Comparison of ENCODE assay signal across 12 cellular contexts in the genomic region with DNA sequence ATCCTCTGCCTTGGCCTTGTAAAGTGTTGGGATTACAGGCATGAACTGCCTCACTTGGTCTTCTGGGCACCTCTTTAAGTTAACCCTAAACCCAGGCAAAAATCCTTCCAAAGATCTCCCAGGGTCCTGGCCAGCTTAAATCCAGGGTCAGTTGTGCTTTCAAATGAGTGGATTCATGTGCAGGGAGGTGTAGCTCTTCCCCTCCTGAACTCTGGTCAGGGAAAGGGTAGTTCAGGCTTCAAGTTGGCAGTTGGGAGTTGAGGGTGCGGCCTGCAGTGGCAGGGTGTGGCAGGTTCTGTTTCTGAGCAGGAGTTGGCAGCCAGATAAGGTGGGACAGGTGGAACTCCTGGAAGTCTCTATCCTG. TPM values are rescaled to one million over a fixed set of nuclear protein-coding genes. Genes with fewer than 3 reads are reported as not detected.
DNase-seq lines count a peak whose midpoint lies in the region; ATAC-seq and TF ChIP-seq lines count a peak whose summit lies in the region.
"Had no signal": no experiment of that assay in that cellular context is flagged by ENCODE, and none has a peak within 500 bp of the region (broad histone marks: within the 10 kb centered on the region; RNA-seq: fewer than 3 reads in every experiment).

No MANE protein-coding gene starts in this region.

- WGBS in lower leg skin, 2 donors = 25 to 40% methylated on average over 1 of the region's 1 CpG

- peak overlapping the region; percentile 74 to 98 for H3K9ac ChIP-seq in mucosa of rectum (ENCODE audit: low read depth in 1 of 2, low read length in 2 of 2)

- H3K4me1 ChIP-seq in mucosa of rectum (ENCODE audit: control insufficient read depth in 2 of 2, insufficient read depth in 2 of 2, low read length in 2 of 2) (peaks cover 62 to 72% of the 10 kb centered on the region in 2 donors), vagina (peaks cover 39% of the 10 kb centered on the region)

- H3K27ac ChIP-seq in mucosa of rectum (ENCODE audit: low read depth in 2 of 2, low read length in 2 of 2) = peak overlapping the region; percentile 95 to 98
- no peak overlapping the region for H3K27ac ChIP-seq in vagina

- H3K9me3 ChIP-seq in mucosa of rectum (ENCODE audit: control insufficient read depth in 2 of 2, low read length in 2 of 2) = no peaks in the 10 kb centered on the region
- no peaks in the 10 kb centered on the region for H3K9me3 ChIP-seq in vagina

- H3K36me3 ChIP-seq in mucosa of rectum (ENCODE audit: control insufficient read depth in 2 of 2, insufficient read depth in 2 of 2, low read length in 2 of 2) = peaks cover 59 to 67% of the 10 kb centered on the region in 2 donors
- H3K36me3 ChIP-seq in vagina = peaks cover 4 to 66% of the 10 kb centered on the region in 2 donors

- H3K9me3 Mint-ChIP-seq in stimulated activated naive CD8-positive, alpha-beta T cell treated with anti-CD3 and anti-CD28 coated beads, Interleukin-15, Interleukin-2, amounts not matched to agents 100 ng/mL and 50 ng/mL, for 24 hours = no peaks in the 10 kb centered on the region
- H3K9me3 Mint-ChIP-seq in activated T-helper 1 cell treated with anti-CD3 and anti-CD28 coated beads, Interleukin-12 subunit alpha, Interleukin-12 subunit beta, Interleukin-2, Interleukin-4 antibody, amounts not matched to agents 30 ng/mL and 10 ng/mL and 1 ng/mL, durations not matched to agents 14 hours and 24 hours and 36 hours = no peaks in the 10 kb centered on the region

- intact Hi-C loops in activated T-helper 1 cell treated with anti-CD3 and anti-CD28 coated beads, Interleukin-12 subunit alpha, Interleukin-12 subunit beta, Interleukin-2, Interleukin-4 antibody, amounts not matched to agents 30 ng/mL and 10 ng/mL and 1 ng/mL, durations not matched to agents 14 hours and 24 hours and 36 hours (cut with micrococcal nuclease) = loop anchor here (10.0 kb wide), 2 partner anchors 1183 to 1407 kb away; partner anchors contain the start of gene ZNF346
- intact Hi-C loops in vagina (cut with DNase I) (no loop called here), lower leg skin (cut with DNase I; ENCODE audit: low total_unique reads) (no loop called here)

- peaks cover 3% of the 10 kb centered on the region for H3K27me3 Mint-ChIP-seq in stimulated activated naive CD8-positive, alpha-beta T cell treated with anti-CD3 and anti-CD28 coated beads, Interleukin-15, Interleukin-2, amounts not matched to agents 100 ng/mL and 50 ng/mL, for 24 hours
- H3K27me3 Mint-ChIP-seq in activated T-helper 1 cell treated with anti-CD3 and anti-CD28 coated beads, Interleukin-12 subunit alpha, Interleukin-12 subunit beta, Interleukin-2, Interleukin-4 antibody, amounts not matched to agents 30 ng/mL and 10 ng/mL and 1 ng/mL, durations not matched to agents 14 hours and 24 hours and 36 hours (ENCODE audit: insufficient read depth) = peaks cover 2% of the 10 kb centered on the region

- H3K4me1 Mint-ChIP-seq in stimulated activated naive CD8-positive, alpha-beta T cell treated with anti-CD3 and anti-CD28 coated beads, Interleukin-15, Interleukin-2, amounts not matched to agents 100 ng/mL and 50 ng/mL, for 24 hours (ENCODE audit: low read depth) = peaks cover 54% of the 10 kb centered on the region
- peaks cover 47% of the 10 kb centered on the region for H3K4me1 Mint-ChIP-seq in activated T-helper 1 cell treated with anti-CD3 and anti-CD28 coated beads, Interleukin-12 subunit alpha, Interleukin-12 subunit beta, Interleukin-2, Interleukin-4 antibody, amounts not matched to agents 30 ng/mL and 10 ng/mL and 1 ng/mL, durations not matched to agents 14 hours and 24 hours and 36 hours (ENCODE audit: low read depth)

- TF ChIP-seq POLR2A in vagina (IDR thresholded peaks at IDR 0.05) = no peak
- no peak for TF ChIP-seq POLR2A in lower leg skin (IDR thresholded peaks at IDR 0.05)

- H3K4me3 Mint-ChIP-seq in stimulated activated naive CD8-positive, alpha-beta T cell treated with anti-CD3 and anti-CD28 coated beads, Interleukin-15, Interleukin-2, amounts not matched to agents 100 ng/mL and 50 ng/mL, for 24 hours = peak overlapping the region; percentile 100
- peak overlapping the region; percentile 88 for H3K4me3 Mint-ChIP-seq in activated T-helper 1 cell treated with anti-CD3 and anti-CD28 coated beads, Interleukin-12 subunit alpha, Interleukin-12 subunit beta, Interleukin-2, Interleukin-4 antibody, amounts not matched to agents 30 ng/mL and 10 ng/mL and 1 ng/mL, durations not matched to agents 14 hours and 24 hours and 36 hours

- H3K36me3 Mint-ChIP-seq in stimulated activated naive CD8-positive, alpha-beta T cell treated with anti-CD3 and anti-CD28 coated beads, Interleukin-15, Interleukin-2, amounts not matched to agents 100 ng/mL and 50 ng/mL, for 24 hours (ENCODE audit: low read depth) = peaks cover 77% of the 10 kb centered on the region
- H3K36me3 Mint-ChIP-seq in activated T-helper 1 cell treated with anti-CD3 and anti-CD28 coated beads, Interleukin-12 subunit alpha, Interleukin-12 subunit beta, Interleukin-2, Interleukin-4 antibody, amounts not matched to agents 30 ng/mL and 10 ng/mL and 1 ng/mL, durations not matched to agents 14 hours and 24 hours and 36 hours (ENCODE audit: low read depth) = peaks cover 70% of the 10 kb centered on the region

- H3K27me3 ChIP-seq in mucosa of rectum (ENCODE audit: control insufficient read depth in 2 of 2, insufficient read depth in 2 of 2, low read length in 2 of 2) (no peaks in the 10 kb centered on the region), vagina (no peaks in the 10 kb centered on the region)

- peak overlapping the region; percentile 87 for H3K27ac Mint-ChIP-seq in stimulated activated naive CD8-positive, alpha-beta T cell treated with anti-CD3 and anti-CD28 coated beads, Interleukin-15, Interleukin-2, amounts not matched to agents 100 ng/mL and 50 ng/mL, for 24 hours
- H3K27ac Mint-ChIP-seq in activated T-helper 1 cell treated with anti-CD3 and anti-CD28 coated beads, Interleukin-12 subunit alpha, Interleukin-12 subunit beta, Interleukin-2, Interleukin-4 antibody, amounts not matched to agents 30 ng/mL and 10 ng/mL and 1 ng/mL, durations not matched to agents 14 hours and 24 hours and 36 hours = peak overlapping the region; percentile 36

- H3K4me3 ChIP-seq in mucosa of rectum (ENCODE audit: low read length in 2 of 2) (peak overlapping the region; percentile 2 to 98), vagina (no peak overlapping the region), lower leg skin (ENCODE audit: low read depth, poor library complexity, severe bottlenecking) (no peak overlapping the region)

- DNase-seq in stimulated activated naive CD8-positive, alpha-beta T cell treated with anti-CD3 and anti-CD28 coated beads, Interleukin-15, Interleukin-2, amounts not matched to agents 100 U/mL and 50 U/mL, for 24 hours = no peak
- DNase-seq in activated T-helper 1 cell treated with anti-CD3 and anti-CD28 coated beads, Interleukin-12 subunit alpha, Interleukin-12 subunit beta, Interleukin-2, Interleukin-4 antibody, amounts not matched to agents 30 ng/mL and 10 ng/mL and 1 ng/mL, durations not matched to agents 14 hours and 24 hours and 36 hours (ENCODE audit: low spot score) = no peak
- no peak for DNase-seq in NCI-H345 treated with DMSO at 0.1 percent for 48 hours (lab: John Stamatoyannopoulos, UW; ENCODE audit: unreplicated experiment)
- DNase-seq in vagina (ENCODE audit: extremely low spot score in 2 of 2) = no peak
- no peak for DNase-seq in DMS114 treated with DMSO at 0.1 percent for 48 hours (lab: John Stamatoyannopoulos, UW; ENCODE audit: unreplicated experiment)
- DNase-seq in lower leg skin (ENCODE audit: low spot score in 2 of 2) = no peak
- DNase-seq: amygdala, left cardiac atrium, NCI-H510A had no signal

- no peak for ATAC-seq in stimulated activated naive CD8-positive, alpha-beta T cell treated with anti-CD3 and anti-CD28 coated beads, Interleukin-15, Interleukin-2, amounts not matched to agents 100 U/mL and 50 U/mL, for 24 hours

- TF ChIP-seq CTCF in vagina (IDR thresholded peaks at IDR 0.05) (no peak), lower leg skin (IDR thresholded peaks at IDR 0.05) (no peak)

RNA-seq across cellular contexts. Expression of gene HNRNPAB, which starts 3.6 kb away (rescaled TPM):
- 459 and 472 TPM in 2 replicates for total RNA-seq in activated T-helper 1 cell treated with anti-CD3 and anti-CD28 coated beads, Interleukin-12 subunit alpha, Interleukin-12 subunit beta, Interleukin-2, Interleukin-4 antibody, amounts not matched to agents 30 ng/mL and 10 ng/mL and 1 ng/mL, durations not matched to agents 14 hours and 24 hours and 36 hours
- total RNA-seq in vagina = 92.6 TPM
- total RNA-seq in lower leg skin = 100 to 1,000 TPM in 2 of 4 donors, 10 to 100 TPM in 2; 76.4 to 124 (median 102) TPM

RNA-seq across cellular contexts. Expression of gene GMCL2, which starts 20.7 kb away (rescaled TPM):
- total RNA-seq in activated T-helper 1 cell treated with anti-CD3 and anti-CD28 coated beads, Interleukin-12 subunit alpha, Interleukin-12 subunit beta, Interleukin-2, Interleukin-4 antibody, amounts not matched to agents 30 ng/mL and 10 ng/mL and 1 ng/mL, durations not matched to agents 14 hours and 24 hours and 36 hours = not detected in 2 replicates
- total RNA-seq in vagina (not detected), lower leg skin (not detected)
- total RNA-seq: left cardiac atrium, subcutaneous adipose tissue had no signal

RNA-seq across cellular contexts. Expression of gene PHYKPL, which starts 24.7 kb away (rescaled TPM):
- total RNA-seq in activated T-helper 1 cell treated with anti-CD3 and anti-CD28 coated beads, Interleukin-12 subunit alpha, Interleukin-12 subunit beta, Interleukin-2, Interleukin-4 antibody, amounts not matched to agents 30 ng/mL and 10 ng/mL and 1 ng/mL, durations not matched to agents 14 hours and 24 hours and 36 hours = 84.4 and 86.7 TPM in 2 replicates
- total RNA-seq in vagina (77.8 TPM), lower leg skin (10 to 100 TPM; 29.3 to 45.7 (median 31.8) TPM)

RNA-seq across cellular contexts. Expression of gene NHP2, which starts 54.2 kb away (rescaled TPM):
- total RNA-seq in activated T-helper 1 cell treated with anti-CD3 and anti-CD28 coated beads, Interleukin-12 subunit alpha, Interleukin-12 subunit beta, Interleukin-2, Interleukin-4 antibody, amounts not matched to agents 30 ng/mL and 10 ng/mL and 1 ng/mL, durations not matched to agents 14 hours and 24 hours and 36 hours = 264 and 265 TPM in 2 replicates
- total RNA-seq in vagina (172 TPM), lower leg skin (100 to 1,000 TPM; 169 to 210 (median 199) TPM)

Comparison
In these comparisons a context has a peak if more than half of its experiments do, and no peak if none do; other contexts are left out.
1. H3K4me3 ChIP-seq: peak in mucosa of rectum (2 of 2); none in vagina (0 of 2) and lower leg skin (single experiment).